In the genomic region with DNA sequence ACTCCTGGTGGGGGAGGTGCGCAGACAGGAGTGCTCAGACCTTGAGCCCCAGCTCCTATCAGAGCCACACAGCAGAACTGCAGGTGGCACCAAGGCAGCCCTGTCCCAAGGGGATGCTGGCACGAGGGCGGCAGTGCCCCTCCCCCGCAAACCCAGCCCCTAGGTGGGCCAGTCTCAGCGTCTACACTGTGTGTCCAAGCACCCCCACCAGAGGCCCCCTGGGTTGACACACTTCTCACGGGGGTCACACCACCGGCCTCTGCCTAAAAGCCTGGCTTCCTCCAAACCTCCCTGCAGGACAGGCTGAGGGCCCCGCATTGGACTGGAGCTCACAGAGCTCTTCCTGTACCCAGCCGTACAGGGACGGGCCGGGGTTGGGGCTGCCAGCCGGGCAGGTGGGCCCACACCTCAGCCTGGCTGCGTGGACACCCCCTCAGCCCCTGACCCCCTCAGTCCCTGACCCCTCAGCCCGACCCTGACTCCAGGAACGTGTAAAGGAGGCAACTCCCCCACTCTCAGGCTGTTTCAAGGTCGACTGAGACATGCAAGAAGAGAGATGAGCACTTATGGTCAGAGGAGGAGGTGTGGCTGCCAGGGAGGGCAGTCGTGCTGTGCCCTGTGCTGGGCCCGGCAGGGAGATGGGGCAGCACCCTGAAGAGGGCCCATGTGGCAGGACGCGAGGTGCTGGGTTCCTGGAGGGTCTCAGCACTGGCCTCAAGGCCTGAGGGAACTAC, we compare ENCODE assay signal across 1 cellular context.
TF ChIP-seq lines count a peak whose summit lies in the region.

No MANE protein-coding gene starts in this region.

TF ChIP-seq in HepG2, 621 proteins besides CTCF, POLR2A, EP300 and RAD21 (continued from another document and continues in another):
- TF ChIP-seq ZNF670 (CRISPR knock-in tag; IDR thresholded peaks at IDR 0.05; ENCODE audit: borderline replicate concordance) = no peak
- no peak for TF ChIP-seq ZFP1 (CRISPR knock-in tag; IDR thresholded peaks at IDR 0.05)
- peak; percentile 32; the same call in 1 of the 2 replicates for TF ChIP-seq ZNF563 (CRISPR knock-in tag; IDR thresholded peaks at IDR 0.05)
- TF ChIP-seq ZFY (CRISPR knock-in tag; IDR thresholded peaks at IDR 0.05) = no peak
- TF ChIP-seq NFYB (CRISPR knock-in tag; IDR thresholded peaks at IDR 0.05) = no peak
- TF ChIP-seq SPEN (CRISPR knock-in tag; IDR thresholded peaks at IDR 0.05; ENCODE audit: low read depth) = no peak
- TF ChIP-seq, protein P1, sequence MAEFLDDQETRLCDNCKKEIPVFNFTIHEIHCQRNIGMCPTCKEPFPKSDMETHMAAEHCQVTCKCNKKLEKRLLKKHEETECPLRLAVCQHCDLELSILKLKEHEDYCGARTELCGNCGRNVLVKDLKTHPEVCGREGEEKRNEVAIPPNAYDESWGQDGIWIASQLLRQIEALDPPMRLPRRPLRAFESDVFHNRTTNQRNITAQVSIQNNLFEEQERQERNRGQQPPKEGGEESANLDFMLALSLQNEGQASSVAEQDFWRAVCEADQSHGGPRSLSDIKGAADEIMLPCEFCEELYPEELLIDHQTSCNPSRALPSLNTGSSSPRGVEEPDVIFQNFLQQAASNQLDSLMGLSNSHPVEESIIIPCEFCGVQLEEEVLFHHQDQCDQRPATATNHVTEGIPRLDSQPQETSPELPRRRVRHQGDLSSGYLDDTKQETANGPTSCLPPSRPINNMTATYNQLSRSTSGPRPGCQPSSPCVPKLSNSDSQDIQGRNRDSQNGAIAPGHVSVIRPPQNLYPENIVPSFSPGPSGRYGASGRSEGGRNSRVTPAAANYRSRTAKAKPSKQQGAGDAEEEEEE (CRISPR knock-in tag; IDR thresholded peaks at IDR 0.05; ENCODE audit: borderline replicate concordance) = no peak
- TF ChIP-seq NCOA1 (CRISPR knock-in tag; IDR thresholded peaks at IDR 0.05) = no peak
- TF ChIP-seq ZNF343 (CRISPR knock-in tag; IDR thresholded peaks at IDR 0.05) = no peak
- no peak for TF ChIP-seq SRF (IDR thresholded peaks at IDR 0.05; ENCODE audit: low read depth, low read length)
- no peak for TF ChIP-seq GPN1 (CRISPR knock-in tag; IDR thresholded peaks at IDR 0.05; ENCODE audit: borderline replicate concordance)
- no peak for TF ChIP-seq ZNF414 (CRISPR knock-in tag; IDR thresholded peaks at IDR 0.05)
- TF ChIP-seq, protein P2, sequence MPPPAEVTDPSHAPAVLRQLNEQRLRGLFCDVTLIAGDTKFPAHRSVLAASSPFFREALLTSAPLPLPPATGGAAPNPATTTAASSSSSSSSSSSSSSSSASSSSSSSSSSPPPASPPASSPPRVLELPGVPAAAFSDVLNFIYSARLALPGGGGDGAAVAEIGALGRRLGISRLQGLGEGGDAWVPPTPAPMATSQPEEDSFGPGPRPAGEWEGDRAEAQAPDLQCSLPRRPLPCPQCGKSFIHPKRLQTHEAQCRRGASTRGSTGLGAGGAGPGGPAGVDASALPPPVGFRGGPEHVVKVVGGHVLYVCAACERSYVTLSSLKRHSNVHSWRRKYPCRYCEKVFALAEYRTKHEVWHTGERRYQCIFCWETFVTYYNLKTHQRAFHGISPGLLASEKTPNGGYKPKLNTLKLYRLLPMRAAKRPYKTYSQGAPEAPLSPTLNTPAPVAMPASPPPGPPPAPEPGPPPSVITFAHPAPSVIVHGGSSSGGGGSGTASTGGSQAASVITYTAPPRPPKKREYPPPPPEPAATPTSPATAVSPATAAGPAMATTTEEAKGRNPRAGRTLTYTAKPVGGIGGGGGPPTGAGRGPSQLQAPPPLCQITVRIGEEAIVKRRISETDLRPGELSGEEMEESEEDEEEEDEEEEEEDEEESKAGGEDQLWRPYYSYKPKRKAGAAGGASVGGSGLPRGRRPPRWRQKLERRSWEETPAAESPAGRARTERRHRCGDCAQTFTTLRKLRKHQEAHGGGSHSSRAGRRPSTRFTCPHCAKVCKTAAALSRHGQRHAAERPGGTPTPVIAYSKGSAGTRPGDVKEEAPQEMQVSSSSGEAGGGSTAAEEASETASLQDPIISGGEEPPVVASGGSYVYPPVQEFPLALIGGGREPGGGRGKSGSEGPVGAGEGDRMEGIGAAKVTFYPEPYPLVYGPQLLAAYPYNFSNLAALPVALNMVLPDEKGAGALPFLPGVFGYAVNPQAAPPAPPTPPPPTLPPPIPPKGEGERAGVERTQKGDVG (CRISPR knock-in tag; IDR thresholded peaks at IDR 0.05; ENCODE audit: borderline replicate concordance) = no peak
- TF ChIP-seq SOX13 (IDR thresholded peaks at IDR 0.05) = no peak
- no peak for TF ChIP-seq SOX13 (CRISPR knock-in tag; conservative IDR thresholded peaks at IDR 0.05 in 1 of 2, IDR thresholded peaks at IDR 0.05 in 1 of 2)
- TF ChIP-seq ZNF567 (CRISPR knock-in tag; IDR thresholded peaks at IDR 0.05; ENCODE audit: borderline replicate concordance) = no peak
- TF ChIP-seq CREB1 (IDR thresholded peaks at IDR 0.05) = no peak
- TF ChIP-seq CREB1 (CRISPR knock-in tag; IDR thresholded peaks at IDR 0.05) = no peak
- no peak for TF ChIP-seq ZNF331 (CRISPR knock-in tag; IDR thresholded peaks at IDR 0.05)
- TF ChIP-seq ZNF546 (CRISPR knock-in tag; conservative IDR thresholded peaks at IDR 0.05) = no peak
- TF ChIP-seq ZNF790 (CRISPR knock-in tag; IDR thresholded peaks at IDR 0.05; ENCODE audit: borderline replicate concordance) = no peak
- TF ChIP-seq SOX5 (CRISPR knock-in tag; IDR thresholded peaks at IDR 0.05; ENCODE audit: borderline replicate concordance) = no peak
- no peak for TF ChIP-seq ARID5B (CRISPR knock-in tag; IDR thresholded peaks at IDR 0.05)
- TF ChIP-seq ZNF337 (CRISPR knock-in tag; IDR thresholded peaks at IDR 0.05; ENCODE audit: borderline replicate concordance, low read depth) = no peak
- no peak for TF ChIP-seq RFX3 (CRISPR knock-in tag; IDR thresholded peaks at IDR 0.05)
- TF ChIP-seq, protein P3, sequence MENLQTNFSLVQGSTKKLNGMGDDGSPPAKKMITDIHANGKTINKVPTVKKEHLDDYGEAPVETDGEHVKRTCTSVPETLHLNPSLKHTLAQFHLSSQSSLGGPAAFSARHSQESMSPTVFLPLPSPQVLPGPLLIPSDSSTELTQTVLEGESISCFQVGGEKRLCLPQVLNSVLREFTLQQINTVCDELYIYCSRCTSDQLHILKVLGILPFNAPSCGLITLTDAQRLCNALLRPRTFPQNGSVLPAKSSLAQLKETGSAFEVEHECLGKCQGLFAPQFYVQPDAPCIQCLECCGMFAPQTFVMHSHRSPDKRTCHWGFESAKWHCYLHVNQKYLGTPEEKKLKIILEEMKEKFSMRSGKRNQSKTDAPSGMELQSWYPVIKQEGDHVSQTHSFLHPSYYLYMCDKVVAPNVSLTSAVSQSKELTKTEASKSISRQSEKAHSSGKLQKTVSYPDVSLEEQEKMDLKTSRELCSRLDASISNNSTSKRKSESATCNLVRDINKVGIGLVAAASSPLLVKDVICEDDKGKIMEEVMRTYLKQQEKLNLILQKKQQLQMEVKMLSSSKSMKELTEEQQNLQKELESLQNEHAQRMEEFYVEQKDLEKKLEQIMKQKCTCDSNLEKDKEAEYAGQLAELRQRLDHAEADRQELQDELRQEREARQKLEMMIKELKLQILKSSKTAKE (CRISPR knock-in tag; IDR thresholded peaks at IDR 0.05; ENCODE audit: borderline replicate concordance) = no peak
- no peak for TF ChIP-seq SUZ12 (IDR thresholded peaks at IDR 0.05; ENCODE audit: low read depth, low read length)
- no peak for TF ChIP-seq HNRNPH1 (optimal IDR thresholded peaks at IDR 0.05; ENCODE audit: low read depth, low read length)
- no peak for TF ChIP-seq MIER2 (CRISPR knock-in tag; IDR thresholded peaks at IDR 0.05)
- no peak for TF ChIP-seq ZC3H4 (CRISPR knock-in tag; IDR thresholded peaks at IDR 0.05; ENCODE audit: borderline replicate concordance)
- TF ChIP-seq HDAC1 (CRISPR knock-in tag; IDR thresholded peaks at IDR 0.05) = peak; percentile 39; the same call in 1 of the 2 replicates
- no peak for TF ChIP-seq ATF7-NPFF (CRISPR knock-in tag; IDR thresholded peaks at IDR 0.05; ENCODE audit: low read depth)
- TF ChIP-seq, protein P4, sequence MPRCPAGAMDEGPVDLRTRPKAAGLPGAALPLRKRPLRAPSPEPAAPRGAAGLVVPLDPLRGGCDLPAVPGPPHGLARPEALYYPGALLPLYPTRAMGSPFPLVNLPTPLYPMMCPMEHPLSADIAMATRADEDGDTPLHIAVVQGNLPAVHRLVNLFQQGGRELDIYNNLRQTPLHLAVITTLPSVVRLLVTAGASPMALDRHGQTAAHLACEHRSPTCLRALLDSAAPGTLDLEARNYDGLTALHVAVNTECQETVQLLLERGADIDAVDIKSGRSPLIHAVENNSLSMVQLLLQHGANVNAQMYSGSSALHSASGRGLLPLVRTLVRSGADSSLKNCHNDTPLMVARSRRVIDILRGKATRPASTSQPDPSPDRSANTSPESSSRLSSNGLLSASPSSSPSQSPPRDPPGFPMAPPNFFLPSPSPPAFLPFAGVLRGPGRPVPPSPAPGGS (CRISPR knock-in tag; IDR thresholded peaks at IDR 0.05) = no peak
- TF ChIP-seq, protein P5, sequence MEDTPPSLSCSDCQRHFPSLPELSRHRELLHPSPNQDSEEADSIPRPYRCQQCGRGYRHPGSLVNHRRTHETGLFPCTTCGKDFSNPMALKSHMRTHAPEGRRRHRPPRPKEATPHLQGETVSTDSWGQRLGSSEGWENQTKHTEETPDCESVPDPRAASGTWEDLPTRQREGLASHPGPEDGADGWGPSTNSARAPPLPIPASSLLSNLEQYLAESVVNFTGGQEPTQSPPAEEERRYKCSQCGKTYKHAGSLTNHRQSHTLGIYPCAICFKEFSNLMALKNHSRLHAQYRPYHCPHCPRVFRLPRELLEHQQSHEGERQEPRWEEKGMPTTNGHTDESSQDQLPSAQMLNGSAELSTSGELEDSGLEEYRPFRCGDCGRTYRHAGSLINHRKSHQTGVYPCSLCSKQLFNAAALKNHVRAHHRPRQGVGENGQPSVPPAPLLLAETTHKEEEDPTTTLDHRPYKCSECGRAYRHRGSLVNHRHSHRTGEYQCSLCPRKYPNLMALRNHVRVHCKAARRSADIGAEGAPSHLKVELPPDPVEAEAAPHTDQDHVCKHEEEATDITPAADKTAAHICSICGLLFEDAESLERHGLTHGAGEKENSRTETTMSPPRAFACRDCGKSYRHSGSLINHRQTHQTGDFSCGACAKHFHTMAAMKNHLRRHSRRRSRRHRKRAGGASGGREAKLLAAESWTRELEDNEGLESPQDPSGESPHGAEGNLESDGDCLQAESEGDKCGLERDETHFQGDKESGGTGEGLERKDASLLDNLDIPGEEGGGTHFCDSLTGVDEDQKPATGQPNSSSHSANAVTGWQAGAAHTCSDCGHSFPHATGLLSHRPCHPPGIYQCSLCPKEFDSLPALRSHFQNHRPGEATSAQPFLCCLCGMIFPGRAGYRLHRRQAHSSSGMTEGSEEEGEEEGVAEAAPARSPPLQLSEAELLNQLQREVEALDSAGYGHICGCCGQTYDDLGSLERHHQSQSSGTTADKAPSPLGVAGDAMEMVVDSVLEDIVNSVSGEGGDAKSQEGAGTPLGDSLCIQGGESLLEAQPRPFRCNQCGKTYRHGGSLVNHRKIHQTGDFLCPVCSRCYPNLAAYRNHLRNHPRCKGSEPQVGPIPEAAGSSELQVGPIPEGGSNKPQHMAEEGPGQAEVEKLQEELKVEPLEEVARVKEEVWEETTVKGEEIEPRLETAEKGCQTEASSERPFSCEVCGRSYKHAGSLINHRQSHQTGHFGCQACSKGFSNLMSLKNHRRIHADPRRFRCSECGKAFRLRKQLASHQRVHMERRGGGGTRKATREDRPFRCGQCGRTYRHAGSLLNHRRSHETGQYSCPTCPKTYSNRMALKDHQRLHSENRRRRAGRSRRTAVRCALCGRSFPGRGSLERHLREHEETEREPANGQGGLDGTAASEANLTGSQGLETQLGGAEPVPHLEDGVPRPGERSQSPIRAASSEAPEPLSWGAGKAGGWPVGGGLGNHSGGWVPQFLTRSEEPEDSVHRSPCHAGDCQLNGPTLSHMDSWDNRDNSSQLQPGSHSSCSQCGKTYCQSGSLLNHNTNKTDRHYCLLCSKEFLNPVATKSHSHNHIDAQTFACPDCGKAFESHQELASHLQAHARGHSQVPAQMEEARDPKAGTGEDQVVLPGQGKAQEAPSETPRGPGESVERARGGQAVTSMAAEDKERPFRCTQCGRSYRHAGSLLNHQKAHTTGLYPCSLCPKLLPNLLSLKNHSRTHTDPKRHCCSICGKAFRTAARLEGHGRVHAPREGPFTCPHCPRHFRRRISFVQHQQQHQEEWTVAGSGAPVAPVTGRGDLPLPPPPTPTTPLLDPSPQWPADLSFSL (CRISPR knock-in tag; IDR thresholded peaks at IDR 0.05) = no peak
- no peak for TF ChIP-seq ZSCAN12 (CRISPR knock-in tag; IDR thresholded peaks at IDR 0.05)
- no peak; the same call in 1 of the 2 replicates for TF ChIP-seq EEA1 (CRISPR knock-in tag; IDR thresholded peaks at IDR 0.05; ENCODE audit: borderline replicate concordance)
- no peak for TF ChIP-seq KLF16 (CRISPR knock-in tag; IDR thresholded peaks at IDR 0.05)
- TF ChIP-seq HMG20B (CRISPR knock-in tag; conservative IDR thresholded peaks at IDR 0.05) = no peak
- TF ChIP-seq ZKSCAN8 (CRISPR knock-in tag; IDR thresholded peaks at IDR 0.05; ENCODE audit: borderline replicate concordance) = no peak
